8 cellular contexts compared by ENCODE assay signal in genomic region chr3:8110966-8111798, GRCh38.
DNase-seq lines count a peak whose midpoint lies in the region; ATAC-seq and TF ChIP-seq lines count a peak whose summit lies in the region.

No MANE protein-coding gene starts in this region.

- no peaks in the 10 kb centered on the region for H3K27me3 ChIP-seq in Karpas-422 (ENCODE audit: low read length)
- no peaks in the 10 kb centered on the region for H3K27me3 ChIP-seq in SK-N-SH (ENCODE audit: insufficient read depth)
- H3K27me3 ChIP-seq in adipocyte (replicated peaks; ENCODE audit: control insufficient read depth, insufficient read depth, low read length) = no peaks in the 10 kb centered on the region

- no peak overlapping the region for H3K9ac ChIP-seq in Karpas-422 (ENCODE audit: low read length)
- H3K9ac ChIP-seq in SK-N-SH = no peak overlapping the region
- H3K9ac ChIP-seq in adipocyte (ENCODE audit: low read length) = peak overlapping the region; percentile 32

- DNase-seq in H4 (ENCODE audit: low spot score) (peak; percentile 68), Karpas-422 (peak; percentile 89), SK-N-SH (peak; percentile 68), adipocyte (ENCODE audit: low read depth) (peak; percentile 45), left ventricle myocardium superior (no peak), retinal pigment epithelial cell (ENCODE audit: low read depth) (peak; percentile 19)

- peak in 1 of 2 experiments; percentile 58; a peak in 1 of 4 replicates for TF ChIP-seq EP300 in SK-N-SH (IDR thresholded peaks at IDR 0.05; ENCODE audit: borderline replicate concordance in 1 of 2, low read depth in 1 of 2, low read length in 1 of 2)

- H3K9me2 ChIP-seq in Karpas-422 (replicated peaks; ENCODE audit: insufficient read depth, low read length) = no peaks in the 10 kb centered on the region
- no peaks in the 10 kb centered on the region for H3K9me2 ChIP-seq in SK-N-SH

- H3K4me1 ChIP-seq in Karpas-422 (ENCODE audit: low read length) (no peaks in the 10 kb centered on the region), SK-N-SH (ENCODE audit: control insufficient read depth in 1 of 2, insufficient read depth in 2 of 2, low read depth in 1 of 2, low read length in 1 of 2) (peaks cover 0 to 5% of the 10 kb centered on the region in 2 experiments; a peak in 2 of 4 replicates), adipocyte (ENCODE audit: control insufficient read depth, insufficient read depth, low read length) (no peaks in the 10 kb centered on the region)

- H3K36me3 ChIP-seq in Karpas-422 (ENCODE audit: insufficient read depth, low read length) (no peaks in the 10 kb centered on the region), SK-N-SH (replicated peaks in 1 of 2; ENCODE audit: control insufficient read depth in 1 of 2, insufficient read depth in 2 of 2, low read length in 1 of 2) (no peaks in the 10 kb centered on the region), adipocyte (ENCODE audit: control insufficient read depth, insufficient read depth, low read length, severe bottlenecking) (no peaks in the 10 kb centered on the region)

- H4K20me1 ChIP-seq in Karpas-422 (ENCODE audit: insufficient read depth, low read depth, low read length) = no peaks in the 10 kb centered on the region
- H4K20me1 ChIP-seq in SK-N-SH (ENCODE audit: insufficient read depth) = no peaks in the 10 kb centered on the region

- CTCF ChIA-PET in SK-N-SH (lab: Yijun Ruan, JAX) = interaction anchor here (0.6 to 2.5 kb wide), 53 partner anchors 10 to 1997 kb away, joined by 3 to 16 read pairs (median 4); no protein-coding TSS in a partner anchor

- H3K27ac ChIP-seq in Karpas-422 (ENCODE audit: low read length) (no peak overlapping the region), SK-N-SH (ENCODE audit: low read depth in 2 of 2, low read length in 1 of 2) (peak overlapping the region in 1 of 2 experiments; percentile 72; a peak in 2 of 4 replicates)

- H3K9me3 ChIP-seq in Karpas-422 (ENCODE audit: low read length) = no peaks in the 10 kb centered on the region
- H3K9me3 ChIP-seq in SK-N-SH = no peaks in the 10 kb centered on the region
- H3K9me3 ChIP-seq in adipocyte (ENCODE audit: control insufficient read depth, low read length) = no peaks in the 10 kb centered on the region

- H2AFZ ChIP-seq in Karpas-422 (ENCODE audit: low read length) (peak overlapping the region; percentile 44), SK-N-SH (ENCODE audit: low read depth) (no peak overlapping the region)

- intact Hi-C loops in left ventricle myocardium superior (cut with micrococcal nuclease) = loop anchor here (5.0 to 10.0 kb wide), 2 partner anchors 306 to 1319 kb away; no protein-coding TSS in a partner anchor

- ATAC-seq in left ventricle myocardium superior = peak; percentile 97
- ATAC-seq in GM18873 (IDR thresholded peaks at IDR 0.05; ENCODE audit: low FRiP score, unreplicated experiment) = no peak

- WGBS in SK-N-SH (ENCODE audit: low lambda C conversion rate) = 16% methylated on average over 13 of the region's 14 CpGs

- H3K4me2 ChIP-seq in Karpas-422 (ENCODE audit: low read depth, low read length, poor library complexity, severe bottlenecking) (peak overlapping the region; percentile 22), SK-N-SH (no peak overlapping the region)

- TF ChIP-seq RAD21 in SK-N-SH (IDR thresholded peaks at IDR 0.05; ENCODE audit: low read length) = peak; percentile 97

- POLR2A ChIA-PET in SK-N-SH (lab: Yijun Ruan, JAX) = no interaction called here

- H3K4me3 ChIP-seq in Karpas-422 (ENCODE audit: low read length) = no peak overlapping the region
- peak overlapping the region; percentile 19 to 40; a peak in 2 of 4 replicates for H3K4me3 ChIP-seq in SK-N-SH (ENCODE audit: low read depth in 2 of 2, low read length in 1 of 2)
- H3K4me3 ChIP-seq in adipocyte (ENCODE audit: low read length) = peak overlapping the region; percentile 43
- H3K4me3 ChIP-seq in retinal pigment epithelial cell (ENCODE audit: low read length) = no peak overlapping the region

- TF ChIP-seq CTCF in GM12872 (IDR thresholded peaks at IDR 0.05; ENCODE audit: insufficient read depth, low read depth, low read length) (peak; percentile 76), SK-N-SH (IDR thresholded peaks at IDR 0.05) (peak; percentile 52), retinal pigment epithelial cell (conservative IDR thresholded peaks at IDR 0.05; ENCODE audit: low read depth, low read length) (peak; percentile 80)

- no peaks in the 10 kb centered on the region for H3F3A ChIP-seq in SK-N-SH (replicated peaks; ENCODE audit: insufficient read depth)

- H3K79me2 ChIP-seq in Karpas-422 (ENCODE audit: low read length) (no peaks in the 10 kb centered on the region), SK-N-SH (ENCODE audit: insufficient read depth) (no peaks in the 10 kb centered on the region)

TF ChIP-seq in SK-N-SH, 30 proteins besides CTCF, POLR2A, EP300 and RAD21 (continues in another document):
- TF ChIP-seq CHD2 (IDR thresholded peaks at IDR 0.05; ENCODE audit: low read length, partially characterized antibody) = peak; percentile 24
- TF ChIP-seq EZH2phosphoT487 (IDR thresholded peaks at IDR 0.05; ENCODE audit: borderline replicate concordance, low read depth) = no peak
- no peak for TF ChIP-seq POLR2AphosphoS5 (IDR thresholded peaks at IDR 0.05; ENCODE audit: low read depth, low read length)
- no peak for TF ChIP-seq SIN3A (IDR thresholded peaks at IDR 0.05; ENCODE audit: borderline replicate concordance, low read depth, low read length)
- no peak for TF ChIP-seq FOXM1 (IDR thresholded peaks at IDR 0.05; ENCODE audit: low read depth)
- TF ChIP-seq YY1 (IDR thresholded peaks at IDR 0.05; ENCODE audit: low read depth) = no peak
- TF ChIP-seq PBX3 (IDR thresholded peaks at IDR 0.05) = no peak
- TF ChIP-seq MEF2A (IDR thresholded peaks at IDR 0.05; ENCODE audit: borderline replicate concordance, low read depth) = no peak
- no peak for TF ChIP-seq USF1 (IDR thresholded peaks at IDR 0.05; ENCODE audit: borderline replicate concordance, low read depth)
- TF ChIP-seq USF2 (IDR thresholded peaks at IDR 0.05; ENCODE audit: borderline replicate concordance, low read depth, low read length) = no peak
- TF ChIP-seq TEAD4 (IDR thresholded peaks at IDR 0.05; ENCODE audit: borderline replicate concordance, insufficient read depth) = no peak
- TF ChIP-seq, protein P1, sequence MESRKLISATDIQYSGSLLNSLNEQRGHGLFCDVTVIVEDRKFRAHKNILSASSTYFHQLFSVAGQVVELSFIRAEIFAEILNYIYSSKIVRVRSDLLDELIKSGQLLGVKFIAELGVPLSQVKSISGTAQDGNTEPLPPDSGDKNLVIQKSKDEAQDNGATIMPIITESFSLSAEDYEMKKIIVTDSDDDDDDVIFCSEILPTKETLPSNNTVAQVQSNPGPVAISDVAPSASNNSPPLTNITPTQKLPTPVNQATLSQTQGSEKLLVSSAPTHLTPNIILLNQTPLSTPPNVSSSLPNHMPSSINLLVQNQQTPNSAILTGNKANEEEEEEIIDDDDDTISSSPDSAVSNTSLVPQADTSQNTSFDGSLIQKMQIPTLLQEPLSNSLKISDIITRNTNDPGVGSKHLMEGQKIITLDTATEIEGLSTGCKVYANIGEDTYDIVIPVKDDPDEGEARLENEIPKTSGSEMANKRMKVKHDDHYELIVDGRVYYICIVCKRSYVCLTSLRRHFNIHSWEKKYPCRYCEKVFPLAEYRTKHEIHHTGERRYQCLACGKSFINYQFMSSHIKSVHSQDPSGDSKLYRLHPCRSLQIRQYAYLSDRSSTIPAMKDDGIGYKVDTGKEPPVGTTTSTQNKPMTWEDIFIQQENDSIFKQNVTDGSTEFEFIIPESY (IDR thresholded peaks at IDR 0.05; ENCODE audit: borderline replicate concordance, low read depth) = no peak
- TF ChIP-seq GABPA (IDR thresholded peaks at IDR 0.05; ENCODE audit: low read depth) = no peak
- no peak for TF ChIP-seq NRF1 (IDR thresholded peaks at IDR 0.05; ENCODE audit: low read depth, low read length)
- TF ChIP-seq SMC3 (IDR thresholded peaks at IDR 0.05; ENCODE audit: low read depth, low read length) = peak; percentile 78
- TF ChIP-seq NFIC (IDR thresholded peaks at IDR 0.05; ENCODE audit: borderline replicate concordance) = no peak
- TF ChIP-seq MAX (IDR thresholded peaks at IDR 0.05; ENCODE audit: low read depth) = no peak
- TF ChIP-seq TAF1 (IDR thresholded peaks at IDR 0.05; ENCODE audit: borderline replicate concordance, low read depth, low read length) = no peak

Comparison
In these comparisons a context has a peak if more than half of its experiments do, and no peak if none do; other contexts are left out.
1. H3K4me3 ChIP-seq: peak in SK-N-SH (2 of 2) and adipocyte (single experiment); none in Karpas-422 (single experiment) and retinal pigment epithelial cell (single experiment).
2. Peak in every context shown above with its lines, with median percentiles within 50 percentile points of each other: CTCF ChIP-seq.